ENCODE assay signal across 21 cellular contexts in the genomic region with DNA sequence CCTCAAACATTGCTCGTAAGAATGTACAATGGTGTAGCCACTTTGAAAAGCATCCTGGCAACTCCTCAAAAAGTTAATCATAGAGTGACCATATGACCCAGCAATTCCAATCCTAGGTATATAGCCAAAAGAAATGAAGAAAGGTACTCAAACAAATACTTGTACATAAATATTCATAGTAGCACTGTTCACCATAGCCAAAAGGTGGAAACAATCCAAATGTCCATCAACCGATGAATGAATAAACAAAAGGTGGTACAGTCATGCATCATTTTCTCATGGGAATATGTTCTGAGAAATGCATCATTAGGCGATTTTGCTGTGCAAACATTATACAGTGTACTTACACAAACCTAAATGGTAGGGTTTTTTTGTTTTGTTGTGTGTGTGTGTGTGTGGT.
"Had no signal": no experiment of that assay in that cellular context is flagged by ENCODE, and none has a peak within 500 bp of the region (broad histone marks: within the 10 kb centered on the region; RNA-seq: fewer than 3 reads in every experiment).

No MANE protein-coding gene starts in this region.

- H3K4me2 ChIP-seq: hepatocyte had no signal

- H3K79me2 ChIP-seq: hepatocyte had no signal

- H3K4me3 Mint-ChIP-seq: dendritic cell treated with granulocyte-macrophage colony-stimulating factor and Interleukin-4, amounts not matched to agents 40 ng/mL and 50 ng/mL, for 4 days; effector memory CD8-positive, alpha-beta T cell; naive thymus-derived CD4-positive, alpha-beta T cell; neural crest cell had no signal

- H3K9me3 Mint-ChIP-seq: dendritic cell treated with granulocyte-macrophage colony-stimulating factor and Interleukin-4, amounts not matched to agents 40 ng/mL and 50 ng/mL, for 4 days; effector memory CD8-positive, alpha-beta T cell had no signal

- H3K4me3 ChIP-seq: hepatocyte, lung, right atrium auricular region, sigmoid colon, skin epidermis, stomach, thoracic aorta, transverse colon had no signal

- H3K36me3 ChIP-seq: right atrium auricular region, sigmoid colon, stomach, thoracic aorta, transverse colon had no signal

- DNase-seq: effector memory CD8-positive, alpha-beta T cell; foreskin melanocyte; head of caudate nucleus; left colon; left ventricle myocardium superior; mesendoderm; naive thymus-derived CD4-positive, alpha-beta T cell; posterior cingulate gyrus; sigmoid colon; stimulated activated CD4-positive, alpha-beta T cell treated with anti-CD3 and anti-CD28 coated beads, Interleukin-2, amount 100 ng/mL, for 24 hours; stimulated activated naive CD4-positive, alpha-beta T cell; stomach; substantia nigra; transverse colon had no signal

- H3K27ac Mint-ChIP-seq: dendritic cell treated with granulocyte-macrophage colony-stimulating factor and Interleukin-4, amounts not matched to agents 40 ng/mL and 50 ng/mL, for 4 days; effector memory CD8-positive, alpha-beta T cell; naive thymus-derived CD4-positive, alpha-beta T cell had no signal

- ATAC-seq: effector memory CD8-positive, alpha-beta T cell; left colon; left ventricle myocardium superior; naive thymus-derived CD4-positive, alpha-beta T cell had no signal

- H3K27me3 ChIP-seq: hepatocyte, right atrium auricular region, sigmoid colon, stomach, transverse colon had no signal

- H3K27me3 Mint-ChIP-seq: dendritic cell treated with granulocyte-macrophage colony-stimulating factor and Interleukin-4, amounts not matched to agents 40 ng/mL and 50 ng/mL, for 4 days; effector memory CD8-positive, alpha-beta T cell; naive thymus-derived CD4-positive, alpha-beta T cell had no signal

- H3K36me3 Mint-ChIP-seq: naive thymus-derived CD4-positive, alpha-beta T cell had no signal

- H3K9me3 ChIP-seq: right atrium auricular region, sigmoid colon, stomach, thoracic aorta, transverse colon had no signal

- H2AFZ ChIP-seq: hepatocyte had no signal

- H3K27ac ChIP-seq: hepatocyte, sigmoid colon, skin epidermis, thoracic aorta, transverse colon had no signal
